ENCODE assay signal across 8 cellular contexts in genomic region chr6:116060572-116061283, GRCh38. TPM values are rescaled to one million over a fixed set of nuclear protein-coding genes. Genes with fewer than 3 reads are reported as not detected.
A peak's percentile ranks its signal among the peaks of the same experiment; 100 is the strongest.
DNase-seq lines count a peak whose midpoint lies in the region; ATAC-seq, FAIRE-seq and TF ChIP-seq lines count a peak whose summit lies in the region.

FRK (minus strand) TSS chr6:116060891; CDS start chr6:116060311, 580 bp downstream.

- TF ChIP-seq CTCF in lower leg skin (IDR thresholded peaks at IDR 0.05): peak in 1 of 3 donors; percentile 6
- no peak for TF ChIP-seq CTCF in D721Med (IDR thresholded peaks at IDR 0.05; ENCODE audit: insufficient read depth, missing control alignments)
- no peak for TF ChIP-seq CTCF in CD8-positive, alpha-beta T cell (IDR thresholded peaks at IDR 0.05)

- ATAC-seq in HG02763 (IDR thresholded peaks at IDR 0.05; ENCODE audit: unreplicated experiment): peak; percentile 52
- no peak for ATAC-seq in GM18502 (IDR thresholded peaks at IDR 0.05; ENCODE audit: poor library complexity, unreplicated experiment)
- ATAC-seq in CD8-positive, alpha-beta T cell: no peak

- intact Hi-C loops in lower leg skin (cut with DNase I; ENCODE audit: low total_unique reads): no loop called here
- intact Hi-C loops in activated T-helper 2 cell treated with anti-CD3 and anti-CD28 coated beads, Interferon-gamma antibody, Interleukin-2, Interleukin-4, amounts not matched to agents 10 μg/mL and 5 μg/mL and 100 μg/mL, durations not matched to agents 14 hours and 24 hours and 36 hours (cut with micrococcal nuclease): no loop called here
- intact Hi-C loops in CD8-positive, alpha-beta T cell (cut with DNase I, micrococcal nuclease): no loop called here

- CTCF ChIA-PET in CD8-positive, alpha-beta T cell (lab: Charles Lee): no interaction called here

- no peak for TF ChIP-seq POLR2A in lower leg skin (IDR thresholded peaks at IDR 0.05)

- no peaks in the 10 kb centered on the region for H3K9me3 ChIP-seq in CD8-positive, alpha-beta T cell (ENCODE audit: low read length)

- no peak within 1 kb of the TSS for H3K27ac Mint-ChIP-seq in activated T-helper 2 cell treated with anti-CD3 and anti-CD28 coated beads, Interferon-gamma antibody, Interleukin-2, Interleukin-4, amounts not matched to agents 10 μg/mL and 5 μg/mL and 100 μg/mL, durations not matched to agents 14 hours and 24 hours and 36 hours
- no peak within 1 kb of the TSS for H3K27ac Mint-ChIP-seq in CD8-positive, alpha-beta T cell

- no peaks in the 10 kb centered on the region for H3K9me3 Mint-ChIP-seq in activated T-helper 2 cell treated with anti-CD3 and anti-CD28 coated beads, Interferon-gamma antibody, Interleukin-2, Interleukin-4, amounts not matched to agents 10 μg/mL and 5 μg/mL and 100 μg/mL, durations not matched to agents 14 hours and 24 hours and 36 hours
- no peaks in the 10 kb centered on the region for H3K9me3 Mint-ChIP-seq in CD8-positive, alpha-beta T cell

- H3K36me3 ChIP-seq in ACC112 (ENCODE audit: insufficient read depth, low read length): no peaks in the 10 kb centered on the region
- H3K36me3 ChIP-seq in CD8-positive, alpha-beta T cell (ENCODE audit: insufficient read depth, low read length): no peaks in the 10 kb centered on the region

- H3K27me3 ChIP-seq in ACC112 (ENCODE audit: insufficient read depth, low read length): no peaks in the 10 kb centered on the region
- H3K27me3 ChIP-seq in CD8-positive, alpha-beta T cell (ENCODE audit: insufficient read depth, low read length): no peaks in the 10 kb centered on the region

- H3K27me3 Mint-ChIP-seq in activated T-helper 2 cell treated with anti-CD3 and anti-CD28 coated beads, Interferon-gamma antibody, Interleukin-2, Interleukin-4, amounts not matched to agents 10 μg/mL and 5 μg/mL and 100 μg/mL, durations not matched to agents 14 hours and 24 hours and 36 hours (ENCODE audit: low read depth): peaks cover 20% of the 10 kb centered on the region
- peaks cover 9% of the 10 kb centered on the region for H3K27me3 Mint-ChIP-seq in CD8-positive, alpha-beta T cell (ENCODE audit: low read depth)

- H3K4me1 Mint-ChIP-seq in activated T-helper 2 cell treated with anti-CD3 and anti-CD28 coated beads, Interferon-gamma antibody, Interleukin-2, Interleukin-4, amounts not matched to agents 10 μg/mL and 5 μg/mL and 100 μg/mL, durations not matched to agents 14 hours and 24 hours and 36 hours (ENCODE audit: low read depth): peaks cover 2% of the 10 kb centered on the region
- H3K4me1 Mint-ChIP-seq in CD8-positive, alpha-beta T cell (ENCODE audit: low read depth): no peaks in the 10 kb centered on the region

- POLR2A ChIA-PET in CD8-positive, alpha-beta T cell (lab: Charles Lee): interaction anchor here (1.3 kb wide), 1 partner anchor 17 kb away, joined by 3 read pairs; no protein-coding TSS in a partner anchor

- H3K36me3 Mint-ChIP-seq in activated T-helper 2 cell treated with anti-CD3 and anti-CD28 coated beads, Interferon-gamma antibody, Interleukin-2, Interleukin-4, amounts not matched to agents 10 μg/mL and 5 μg/mL and 100 μg/mL, durations not matched to agents 14 hours and 24 hours and 36 hours (ENCODE audit: low read depth): no peaks in the 10 kb centered on the region
- H3K36me3 Mint-ChIP-seq in CD8-positive, alpha-beta T cell: no peaks in the 10 kb centered on the region

- no peak for FAIRE-seq in D721Med (lab: Jason Lieb, UNC)

- no peak within 1 kb of the TSS for H3K27ac ChIP-seq in ACC112 (ENCODE audit: low read depth, low read length)
- no peak within 1 kb of the TSS for H3K27ac ChIP-seq in CD8-positive, alpha-beta T cell (ENCODE audit: low read depth, low read length)

- H3K4me3 Mint-ChIP-seq in activated T-helper 2 cell treated with anti-CD3 and anti-CD28 coated beads, Interferon-gamma antibody, Interleukin-2, Interleukin-4, amounts not matched to agents 10 μg/mL and 5 μg/mL and 100 μg/mL, durations not matched to agents 14 hours and 24 hours and 36 hours (ENCODE audit: low read depth): no peak within 1 kb of the TSS
- H3K4me3 Mint-ChIP-seq in CD8-positive, alpha-beta T cell: no peak within 1 kb of the TSS

- peak within 1 kb of the TSS; percentile 79 for H2AFZ ChIP-seq in ACC112 (ENCODE audit: low read length, unreplicated experiment)

- H3K4me3 ChIP-seq in ACC112 (ENCODE audit: low read depth, low read length): peak within 1 kb of the TSS; percentile 46; the same call in 1 of the 2 replicates
- H3K4me3 ChIP-seq in lower leg skin (ENCODE audit: low read depth, poor library complexity, severe bottlenecking): peak within 1 kb of the TSS; percentile 5
- no peak within 1 kb of the TSS for H3K4me3 ChIP-seq in CD8-positive, alpha-beta T cell (ENCODE audit: low read depth, low read length)

- WGBS in lower leg skin, 2 donors: 19 to 21% methylated on average over 7 of the region's 7 CpGs

- DNase-seq in amniotic epithelial cell (ENCODE audit: low read depth) (peak; percentile 59), lower leg skin (ENCODE audit: low spot score in 2 of 2) (no peak), D721Med (ENCODE audit: insufficient read length, low spot score) (no peak)
- no peak for DNase-seq in activated T-helper 2 cell treated with anti-CD3 and anti-CD28 coated beads, Interferon-gamma antibody, Interleukin-2, Interleukin-4, amounts not matched to agents 10 μg/mL and 5 μg/mL and 100 μg/mL, durations not matched to agents 14 hours and 24 hours and 36 hours (ENCODE audit: low spot score)
- DNase-seq in CD8-positive, alpha-beta T cell: no peak

- H3K4me1 ChIP-seq in ACC112 (ENCODE audit: control insufficient read depth, insufficient read depth, low read length, unreplicated experiment): no peaks in the 10 kb centered on the region
- H3K4me1 ChIP-seq in CD8-positive, alpha-beta T cell (ENCODE audit: insufficient read depth, low read length): no peaks in the 10 kb centered on the region

- no peaks in the 10 kb centered on the region for H3K79me2 ChIP-seq in ACC112 (ENCODE audit: control insufficient read depth, insufficient read depth, low read length, unreplicated experiment)

RNA-seq across cellular contexts. Expression of gene FRK, which starts in this region (rescaled TPM):
- total RNA-seq in lower leg skin: 1 to 10 TPM in 3 of 4 donors, under 1 TPM in 1; 0.59 to 3.2 (median 2.0) TPM
- 0.02 and 0.05 TPM in 2 replicates for total RNA-seq in activated T-helper 2 cell treated with anti-CD3 and anti-CD28 coated beads, Interferon-gamma antibody, Interleukin-2, Interleukin-4, amounts not matched to agents 10 μg/mL and 5 μg/mL and 100 μg/mL, durations not matched to agents 14 hours and 24 hours and 36 hours
- total RNA-seq in CD8-positive, alpha-beta T cell: under 1 TPM in 1 of 2 experiments, not detected in 1; 0.03 TPM
